2 cellular contexts compared by ENCODE assay signal in the genomic region with DNA sequence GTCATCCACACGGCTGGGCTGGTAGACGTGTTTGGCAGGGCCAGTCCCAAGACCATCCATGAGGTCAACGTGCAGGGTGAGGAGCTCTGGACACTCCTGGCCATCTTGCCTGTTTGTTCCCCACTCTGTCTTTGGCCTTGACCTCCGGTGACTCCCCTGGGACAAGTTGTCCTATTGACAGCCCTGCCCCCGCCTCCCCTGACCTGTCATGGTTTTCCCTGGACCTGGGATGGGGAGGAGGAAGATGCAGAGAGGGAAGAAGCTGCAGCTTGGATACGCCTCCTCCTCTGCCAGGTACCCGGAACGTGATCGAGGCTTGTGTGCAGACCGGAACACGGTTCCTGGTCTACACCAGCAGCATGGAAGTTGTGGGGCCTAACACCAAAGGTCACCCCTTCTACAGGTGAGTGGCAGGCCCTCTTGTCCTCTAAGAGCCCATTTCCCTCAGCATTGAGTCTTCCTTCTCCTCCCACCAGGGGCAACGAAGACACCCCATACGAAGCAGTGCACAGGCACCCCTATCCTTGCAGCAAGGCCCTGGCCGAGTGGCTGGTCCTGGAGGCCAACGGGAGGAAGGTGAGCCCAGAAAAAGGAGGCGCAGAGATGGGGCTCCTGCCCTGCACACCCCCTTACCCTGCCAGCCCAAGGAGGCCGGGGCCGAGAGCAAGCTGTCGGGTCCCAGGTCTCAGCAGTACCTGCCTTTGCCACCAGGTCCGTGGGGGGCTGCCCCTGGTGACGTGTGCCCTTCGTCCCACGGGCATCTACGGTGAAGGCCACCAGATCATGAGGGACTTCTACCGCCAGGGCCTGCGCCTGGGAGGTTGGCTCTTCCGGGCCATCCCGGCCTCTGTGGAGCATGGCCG.
TF ChIP-seq lines count a peak whose summit lies in the region.

No MANE protein-coding gene starts in this region.

TF ChIP-seq in A549, 52 proteins besides CTCF, POLR2A, EP300 and RAD21 (continued from another document):
- TF ChIP-seq ZNF302 (CRISPR knock-in tag; IDR thresholded peaks at IDR 0.05): no peak
- no peak for TF ChIP-seq FOXS1 (CRISPR knock-in tag; IDR thresholded peaks at IDR 0.05)
- no peak for TF ChIP-seq KDM5A (IDR thresholded peaks at IDR 0.05)
- no peak for TF ChIP-seq FOSL2 (IDR thresholded peaks at IDR 0.05)
- no peak for TF ChIP-seq FOSL2 (CRISPR knock-in tag; IDR thresholded peaks at IDR 0.05)
- TF ChIP-seq JUN (IDR thresholded peaks at IDR 0.05): no peak
- TF ChIP-seq, protein P1, sequence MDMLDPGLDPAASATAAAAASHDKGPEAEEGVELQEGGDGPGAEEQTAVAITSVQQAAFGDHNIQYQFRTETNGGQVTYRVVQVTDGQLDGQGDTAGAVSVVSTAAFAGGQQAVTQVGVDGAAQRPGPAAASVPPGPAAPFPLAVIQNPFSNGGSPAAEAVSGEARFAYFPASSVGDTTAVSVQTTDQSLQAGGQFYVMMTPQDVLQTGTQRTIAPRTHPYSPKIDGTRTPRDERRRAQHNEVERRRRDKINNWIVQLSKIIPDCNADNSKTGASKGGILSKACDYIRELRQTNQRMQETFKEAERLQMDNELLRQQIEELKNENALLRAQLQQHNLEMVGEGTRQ (IDR thresholded peaks at IDR 0.05): no peak
- TF ChIP-seq, protein P2, sequence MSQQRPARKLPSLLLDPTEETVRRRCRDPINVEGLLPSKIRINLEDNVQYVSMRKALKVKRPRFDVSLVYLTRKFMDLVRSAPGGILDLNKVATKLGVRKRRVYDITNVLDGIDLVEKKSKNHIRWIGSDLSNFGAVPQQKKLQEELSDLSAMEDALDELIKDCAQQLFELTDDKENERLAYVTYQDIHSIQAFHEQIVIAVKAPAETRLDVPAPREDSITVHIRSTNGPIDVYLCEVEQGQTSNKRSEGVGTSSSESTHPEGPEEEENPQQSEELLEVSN (IDR thresholded peaks at IDR 0.05; ENCODE audit: borderline replicate concordance, low read depth): no peak
- TF ChIP-seq RCOR1 (IDR thresholded peaks at IDR 0.05; ENCODE audit: low read depth, low read length): no peak
- TF ChIP-seq, protein P3, sequence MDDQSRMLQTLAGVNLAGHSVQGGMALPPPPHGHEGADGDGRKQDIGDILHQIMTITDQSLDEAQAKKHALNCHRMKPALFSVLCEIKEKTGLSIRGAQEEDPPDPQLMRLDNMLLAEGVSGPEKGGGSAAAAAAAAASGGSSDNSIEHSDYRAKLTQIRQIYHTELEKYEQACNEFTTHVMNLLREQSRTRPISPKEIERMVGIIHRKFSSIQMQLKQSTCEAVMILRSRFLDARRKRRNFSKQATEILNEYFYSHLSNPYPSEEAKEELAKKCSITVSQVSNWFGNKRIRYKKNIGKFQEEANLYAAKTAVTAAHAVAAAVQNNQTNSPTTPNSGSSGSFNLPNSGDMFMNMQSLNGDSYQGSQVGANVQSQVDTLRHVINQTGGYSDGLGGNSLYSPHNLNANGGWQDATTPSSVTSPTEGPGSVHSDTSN (IDR thresholded peaks at IDR 0.05): no peak

TF ChIP-seq in liver, 16 proteins besides CTCF, POLR2A, EP300 and RAD21 (continued from another document):
- TF ChIP-seq, protein P4, sequence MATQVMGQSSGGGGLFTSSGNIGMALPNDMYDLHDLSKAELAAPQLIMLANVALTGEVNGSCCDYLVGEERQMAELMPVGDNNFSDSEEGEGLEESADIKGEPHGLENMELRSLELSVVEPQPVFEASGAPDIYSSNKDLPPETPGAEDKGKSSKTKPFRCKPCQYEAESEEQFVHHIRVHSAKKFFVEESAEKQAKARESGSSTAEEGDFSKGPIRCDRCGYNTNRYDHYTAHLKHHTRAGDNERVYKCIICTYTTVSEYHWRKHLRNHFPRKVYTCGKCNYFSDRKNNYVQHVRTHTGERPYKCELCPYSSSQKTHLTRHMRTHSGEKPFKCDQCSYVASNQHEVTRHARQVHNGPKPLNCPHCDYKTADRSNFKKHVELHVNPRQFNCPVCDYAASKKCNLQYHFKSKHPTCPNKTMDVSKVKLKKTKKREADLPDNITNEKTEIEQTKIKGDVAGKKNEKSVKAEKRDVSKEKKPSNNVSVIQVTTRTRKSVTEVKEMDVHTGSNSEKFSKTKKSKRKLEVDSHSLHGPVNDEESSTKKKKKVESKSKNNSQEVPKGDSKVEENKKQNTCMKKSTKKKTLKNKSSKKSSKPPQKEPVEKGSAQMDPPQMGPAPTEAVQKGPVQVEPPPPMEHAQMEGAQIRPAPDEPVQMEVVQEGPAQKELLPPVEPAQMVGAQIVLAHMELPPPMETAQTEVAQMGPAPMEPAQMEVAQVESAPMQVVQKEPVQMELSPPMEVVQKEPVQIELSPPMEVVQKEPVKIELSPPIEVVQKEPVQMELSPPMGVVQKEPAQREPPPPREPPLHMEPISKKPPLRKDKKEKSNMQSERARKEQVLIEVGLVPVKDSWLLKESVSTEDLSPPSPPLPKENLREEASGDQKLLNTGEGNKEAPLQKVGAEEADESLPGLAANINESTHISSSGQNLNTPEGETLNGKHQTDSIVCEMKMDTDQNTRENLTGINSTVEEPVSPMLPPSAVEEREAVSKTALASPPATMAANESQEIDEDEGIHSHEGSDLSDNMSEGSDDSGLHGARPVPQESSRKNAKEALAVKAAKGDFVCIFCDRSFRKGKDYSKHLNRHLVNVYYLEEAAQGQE (IDR thresholded peaks at IDR 0.05): no peak
- TF ChIP-seq, protein P5, sequence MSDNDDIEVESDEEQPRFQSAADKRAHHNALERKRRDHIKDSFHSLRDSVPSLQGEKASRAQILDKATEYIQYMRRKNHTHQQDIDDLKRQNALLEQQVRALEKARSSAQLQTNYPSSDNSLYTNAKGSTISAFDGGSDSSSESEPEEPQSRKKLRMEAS (IDR thresholded peaks at IDR 0.05): no peak
